In genomic region chr5:51096859-51097258, GRCh38 we compare ENCODE assay signal across 25 cellular contexts.
"Had no signal": no experiment of that assay in that cellular context is flagged by ENCODE, and none has a peak within 500 bp of the region (broad histone marks: within the 10 kb centered on the region; RNA-seq: fewer than 3 reads in every experiment).

No MANE protein-coding gene starts in this region.

- ATAC-seq: naive thymus-derived CD8-positive, alpha-beta T cell; natural killer cell treated with Interleukin-12 subunit alpha and Interleukin-12 subunit beta and Interleukin-15 and Interleukin-18, amount 100 ng/mL, for 72 hours; pancreas; psoas muscle; right cardiac atrium; right lobe of liver; stimulated activated effector memory CD8-positive, alpha-beta T cell treated with anti-CD3 and anti-CD28 coated beads, Interleukin-12 subunit alpha, Interleukin-12 subunit beta, amount 100 ng/mL, for 72 hours; stimulated activated naive B cell treated with anti-CD40 and anti-IgM and Interleukin-4, amounts not matched to agents 10 μg/mL and 1 μg/mL and 100 μg/mL, for 72 hours had no signal

- H3K27ac ChIP-seq: neutrophil, pancreas, psoas muscle, right lobe of liver, sigmoid colon, stomach, thoracic aorta, thyroid gland, tibial nerve, upper lobe of left lung, uterus had no signal

- H3K4me1 ChIP-seq: pancreas, psoas muscle, right lobe of liver, sigmoid colon, stomach, thyroid gland, tibial nerve, upper lobe of left lung, uterus had no signal

- H3K4me3 ChIP-seq: pancreas, psoas muscle, right lobe of liver, sigmoid colon, stomach, thoracic aorta, thyroid gland, tibial nerve, upper lobe of left lung, uterus had no signal

- H3K36me3 ChIP-seq: neutrophil, pancreas, right lobe of liver, sigmoid colon, stomach, thoracic aorta, thyroid gland, tibial nerve, upper lobe of left lung, uterus had no signal

- DNase-seq: naive thymus-derived CD8-positive, alpha-beta T cell; nephron progenitor cell; nucleus accumbens; pancreas; psoas muscle; right cardiac atrium; right lobe of liver; sigmoid colon; small intestine; stimulated activated CD4-positive, alpha-beta T cell treated with anti-CD3 and anti-CD28 coated beads, Interleukin-15, amount 100 ng/mL, for 24 hours; stimulated activated CD4-positive, alpha-beta T cell treated with anti-CD3 and anti-CD28 coated beads, Interleukin-2, amount 100 ng/mL, for 24 hours; stimulated activated CD4-positive, alpha-beta T cell treated with anti-CD3 and anti-CD28 coated beads, Interleukin-2, amount 100 ng/mL, for 48 hours; stimulated activated CD4-positive, alpha-beta T cell treated with anti-CD3 and anti-CD28 coated beads, Interleukin-4, amount 100 ng/mL, for 24 hours; stimulated activated naive B cell treated with anti-CD40 and anti-IgM and Interleukin-4, amounts not matched to agents 10 μg/mL and 1 μg/mL and 100 μg/mL, for 72 hours; stimulated activated naive CD4-positive, alpha-beta T cell treated with Interleukin-2 at 50 U/mL for 16 hours; stomach; thyroid gland; trophoblast cell; upper lobe of left lung; uterus had no signal

- H3K27me3 ChIP-seq: neutrophil, pancreas, right lobe of liver, sigmoid colon, stomach, thyroid gland, tibial nerve, upper lobe of left lung, uterus had no signal

- H3K9me3 ChIP-seq: neutrophil, pancreas, psoas muscle, right lobe of liver, sigmoid colon, stomach, thoracic aorta, thyroid gland, tibial nerve, upper lobe of left lung, uterus had no signal
